Comparison of ENCODE assay signal across 9 cellular contexts in the genomic region with DNA sequence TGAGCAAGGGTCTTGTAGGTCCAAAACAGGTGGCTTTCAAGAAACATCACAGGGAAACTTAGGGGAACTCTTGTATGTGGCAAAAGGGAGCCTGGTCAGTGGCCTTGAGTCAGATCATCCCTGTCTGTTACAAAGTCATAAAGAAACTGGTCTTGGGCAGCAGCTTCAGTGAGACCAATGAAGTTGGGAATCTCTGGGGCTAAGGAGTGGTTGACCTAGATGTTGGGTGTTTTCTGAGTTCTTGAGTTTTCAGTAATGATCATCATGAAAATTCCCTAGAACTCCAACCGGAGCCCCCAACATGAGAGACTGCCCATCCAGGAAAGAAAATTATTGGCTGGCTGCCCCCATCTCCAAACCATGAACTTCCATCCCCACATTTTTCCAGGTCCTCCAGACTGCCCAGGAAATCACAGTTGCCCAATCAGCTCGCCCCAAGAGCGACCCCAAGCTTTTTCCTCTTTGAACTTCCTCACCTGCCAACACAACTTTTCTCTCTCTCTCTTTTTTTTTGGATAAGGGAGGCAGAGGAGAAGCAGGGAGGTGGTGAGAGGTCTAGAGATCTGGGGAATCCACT. TPM values are rescaled to one million over a fixed set of nuclear protein-coding genes. Genes with fewer than 3 reads are reported as not detected.
DNase-seq lines count a peak whose midpoint lies in the region; ATAC-seq and TF ChIP-seq lines count a peak whose summit lies in the region.
"Had no signal": no experiment of that assay in that cellular context is flagged by ENCODE, and none has a peak within 500 bp of the region (broad histone marks: within the 10 kb centered on the region; RNA-seq: fewer than 3 reads in every experiment).

No MANE protein-coding gene starts in this region.

- peak overlapping the region; percentile 96 for H3K27ac ChIP-seq in DND-41 (ENCODE audit: low read length)
- H3K27ac ChIP-seq in esophagus muscularis mucosa (replicated peaks in 1 of 4) = no peak overlapping the region
- no peak overlapping the region for H3K27ac ChIP-seq in PC-3 (ENCODE audit: low read length)

- H3K27me3 ChIP-seq in DND-41 (ENCODE audit: insufficient read depth, low read length, poor library complexity) = no peaks in the 10 kb centered on the region
- peaks cover 0 to 10% (median 0%) of the 10 kb centered on the region in 4 donors for H3K27me3 ChIP-seq in esophagus muscularis mucosa
- no peaks in the 10 kb centered on the region for H3K27me3 ChIP-seq in PC-3 (ENCODE audit: low read length)

- no peak for TF ChIP-seq POLR2A in esophagus muscularis mucosa (IDR thresholded peaks at IDR 0.05; ENCODE audit: low read depth)

- H4K20me1 ChIP-seq in DND-41 (ENCODE audit: insufficient read depth, low read length) (no peaks in the 10 kb centered on the region), PC-3 (ENCODE audit: low read length) (no peaks in the 10 kb centered on the region)

- no peaks in the 10 kb centered on the region for H3K9me3 ChIP-seq in DND-41 (ENCODE audit: insufficient read depth, low read length, severe bottlenecking)
- H3K9me3 ChIP-seq in esophagus muscularis mucosa = no peaks in the 10 kb centered on the region
- no peaks in the 10 kb centered on the region for H3K9me3 ChIP-seq in PC-3 (ENCODE audit: low read length)

- H3K4me3 ChIP-seq in DND-41 (ENCODE audit: low read depth in 1 of 2, low read length in 2 of 2) (peak overlapping the region in 1 of 2 experiments; percentile 38; a peak in 2 of 4 replicates), esophagus muscularis mucosa (no peak overlapping the region), PC-3 (ENCODE audit: low read length) (no peak overlapping the region)
- H3K4me3 ChIP-seq: lung had no signal

- DNase-seq in DND-41 = no peak
- peak; percentile 78 for DNase-seq in esophagus muscularis mucosa (ENCODE audit: extremely low spot score)
- no peak for DNase-seq in PC-3
- no peak for DNase-seq in anterior cingulate cortex (lab: John Stamatoyannopoulos, UW)
- DNase-seq in middle frontal gyrus (ENCODE audit: extremely low spot score, low spot score) = no peak
- DNase-seq in NCI-H748 (lab: John Stamatoyannopoulos, UW; ENCODE audit: unreplicated experiment) = no peak

- H3K4me1 ChIP-seq in DND-41 (ENCODE audit: insufficient read depth, low read length) (peaks cover 94% of the 10 kb centered on the region), esophagus muscularis mucosa (peaks cover 40 to 45% (median 44%) of the 10 kb centered on the region in 4 donors), PC-3 (ENCODE audit: insufficient read depth, low read length) (peaks cover 6% of the 10 kb centered on the region; the same call in 1 of the 2 replicates)

- H3K79me2 ChIP-seq in DND-41 (ENCODE audit: insufficient read depth, low read length) = peaks cover under 1% of the 10 kb centered on the region
- no peaks in the 10 kb centered on the region for H3K79me2 ChIP-seq in PC-3 (ENCODE audit: low read length)

- TF ChIP-seq CTCF in DND-41 (IDR thresholded peaks at IDR 0.05; ENCODE audit: borderline replicate concordance, extremely low read depth, low read length, poor library complexity, severe bottlenecking) (no peak), esophagus muscularis mucosa (IDR thresholded peaks at IDR 0.05) (no peak), PC-3 (conservative IDR thresholded peaks at IDR 0.05; ENCODE audit: low read depth, low read length) (no peak)

- H3K4me2 ChIP-seq in DND-41 (ENCODE audit: insufficient read depth, low read length) (peak overlapping the region; percentile 63), PC-3 (ENCODE audit: low read length) (no peak overlapping the region)

- intact Hi-C loops in esophagus muscularis mucosa (cut with DNase I) = loop anchor here (2.0 to 5.0 kb wide), 3 partner anchors 123 to 203 kb away; no protein-coding TSS in a partner anchor
- intact Hi-C loops in PC-3 (cut with micrococcal nuclease) = loop anchor here (5.0 to 10.0 kb wide), 2 partner anchors 117 to 259 kb away; partner anchors contain the start of gene IGFBP4

- no TSS peak for BruUV-seq in PC-3 (replicated peaks; lab: Mats Ljungman, UMichigan)

- WGBS in esophagus muscularis mucosa = 90% methylated on average over 3 of the region's 3 CpGs

- H2AFZ ChIP-seq in DND-41 (ENCODE audit: low read depth, low read length) (peak overlapping the region; percentile 73; the same call in 1 of the 2 replicates), PC-3 (ENCODE audit: low read length) (no peak overlapping the region)

- H3K9ac ChIP-seq in DND-41 (ENCODE audit: low read depth, low read length) (peak overlapping the region; percentile 59), PC-3 (ENCODE audit: low read length) (no peak overlapping the region)

- H3K9me2 ChIP-seq in PC-3 (replicated peaks; ENCODE audit: low read length) = no peaks in the 10 kb centered on the region

- POLR2A ChIA-PET in PC-3 (lab: Charles Lee; ENCODE audit: unreplicated experiment) = no interaction called here

- ATAC-seq in DND-41 (ENCODE audit: insufficient read depth, low read depth) (no peak), GM21390 (IDR thresholded peaks at IDR 0.05; ENCODE audit: unreplicated experiment) (peak; percentile 23), HG03439 (IDR thresholded peaks at IDR 0.05; ENCODE audit: unreplicated experiment) (peak; percentile 17), PC-3 (no peak)

- H3F3A ChIP-seq in PC-3 (ENCODE audit: low read length, unreplicated experiment) = no peaks in the 10 kb centered on the region

- H3K36me3 ChIP-seq in DND-41 (ENCODE audit: insufficient read depth, low read length) (no peaks in the 10 kb centered on the region), esophagus muscularis mucosa (no peaks in the 10 kb centered on the region), PC-3 (ENCODE audit: low read depth, low read length) (no peaks in the 10 kb centered on the region)

- CTCF ChIA-PET in PC-3 (lab: Charles Lee) = interaction anchor here (1.5 kb wide), 1 partner anchor 28 kb away, joined by 48 read pairs; no protein-coding TSS in a partner anchor

- no peak for TF ChIP-seq EP300 in esophagus muscularis mucosa (IDR thresholded peaks at IDR 0.05)

RNA-seq across cellular contexts. Expression of gene CCR7, which starts 3.9 kb away (rescaled TPM):
- total RNA-seq in esophagus muscularis mucosa (under 1 TPM in 1 of 4 donors, not detected in 3; 0.33 TPM), PC-3 (2014; rRNA removed) (0.12 TPM in 1 of 2 replicates, not detected in the other)

RNA-seq across cellular contexts. Expression of gene TNS4, which starts 60.0 kb away (rescaled TPM):
- total RNA-seq in esophagus muscularis mucosa (not detected), PC-3 (2014; rRNA removed) (127 and 128 TPM in 2 replicates)

Comparison
In these comparisons a context has a peak if more than half of its experiments do, and no peak if none do; other contexts are left out.
1. ATAC-seq: peak in GM21390 (single experiment) and HG03439 (single experiment); none in DND-41 (single experiment) and PC-3 (single experiment).
2. RNA of gene TNS4, which starts 60.0 kb away (total RNA-seq): 127 to 128 TPM in PC-3; not detected in esophagus muscularis mucosa; every median in the first group is over 100 times any median in the second.